8 cellular contexts compared by ENCODE assay signal in genomic region chr12:22687677-22688076, GRCh38.
DNase-seq lines count a peak whose midpoint lies in the region; ATAC-seq and TF ChIP-seq lines count a peak whose summit lies in the region.

No MANE protein-coding gene starts in this region.

- TF ChIP-seq POLR2A in erythroblast (IDR thresholded peaks at IDR 0.05; ENCODE audit: low read length): no peak

- no peak for TF ChIP-seq CTCF in fibroblast of the aortic adventitia (IDR thresholded peaks at IDR 0.05; ENCODE audit: insufficient read depth, low read length)

- DNase-seq in NOMO-1 treated with dmso at 0.1 percent for 144 hours (lab: John Stamatoyannopoulos, UW; ENCODE audit: unreplicated experiment) (peak; percentile 33), fibroblast of the aortic adventitia (ENCODE audit: low read depth) (peak; percentile 65), erythroblast (lab: John Stamatoyannopoulos, UW) (no peak), NCI-H2081 (lab: John Stamatoyannopoulos, UW) (no peak)
- no peak for DNase-seq in stimulated activated CD4-positive, alpha-beta T cell treated with anti-CD3 and anti-CD28 coated beads, Interleukin-1b, Interleukin-23, amount 100 ng/mL, for 48 hours
- DNase-seq in activated CD8-positive, alpha-beta memory T cell treated with anti-CD3 and anti-CD28 coated beads, Interleukin-2, amount 50 U/mL, for 48 hours: no peak

- H3K4me3 ChIP-seq in fibroblast of the aortic adventitia (ENCODE audit: low read depth, low read length): no peak overlapping the region

- ATAC-seq in GM18858 (IDR thresholded peaks at IDR 0.05; ENCODE audit: unreplicated experiment) (peak; percentile 87), HG02678 (IDR thresholded peaks at IDR 0.05; ENCODE audit: unreplicated experiment) (peak; percentile 86)

Comparison
In these comparisons a context has a peak if more than half of its experiments do, and no peak if none do; other contexts are left out.
1. DNase-seq: peak in NOMO-1 treated with dmso at 0.1 percent for 144 hours (single experiment) and fibroblast of the aortic adventitia (single experiment); none in erythroblast (0 of 2), NCI-H2081 (0 of 2), stimulated activated CD4-positive, alpha-beta T cell treated with anti-CD3 and anti-CD28 coated beads, Interleukin-1b, Interleukin-23, amount 100 ng/mL, for 48 hours (single experiment) and activated CD8-positive, alpha-beta memory T cell treated with anti-CD3 and anti-CD28 coated beads, Interleukin-2, amount 50 U/mL, for 48 hours (single experiment).